10 cellular contexts compared by ENCODE assay signal in genomic region chr11:63869171-63869591, GRCh38. TPM values are rescaled to one million over a fixed set of nuclear protein-coding genes. Genes with fewer than 3 reads are reported as not detected.
DNase-seq lines count a peak whose midpoint lies in the region; ATAC-seq and TF ChIP-seq lines count a peak whose summit lies in the region.
"Had no signal": no experiment of that assay in that cellular context is flagged by ENCODE, and none has a peak within 500 bp of the region (broad histone marks: within the 10 kb centered on the region; RNA-seq: fewer than 3 reads in every experiment).

No MANE protein-coding gene starts in this region.

- H3K36me3 Mint-ChIP-seq in stimulated activated naive CD8-positive, alpha-beta T cell treated with anti-CD3 and anti-CD28 coated beads, Interleukin-15, Interleukin-2, amounts not matched to agents 100 ng/mL and 50 ng/mL, for 24 hours (ENCODE audit: low read depth) = peaks cover 18% of the 10 kb centered on the region
- H3K36me3 Mint-ChIP-seq in activated naive CD8-positive, alpha-beta T cell treated with anti-CD3 and anti-CD28 coated beads, Interleukin-2, amount 50 U/mL, for 24 hours (ENCODE audit: low read depth) = peaks cover 8% of the 10 kb centered on the region
- peaks cover 6% of the 10 kb centered on the region; the same call in 1 of the 2 replicates for H3K36me3 Mint-ChIP-seq in HFFc6 (ENCODE audit: low read depth)

- H3K4me3 Mint-ChIP-seq in stimulated activated naive CD8-positive, alpha-beta T cell treated with anti-CD3 and anti-CD28 coated beads, Interleukin-15, Interleukin-2, amounts not matched to agents 100 ng/mL and 50 ng/mL, for 24 hours = peak overlapping the region; percentile 70
- peak overlapping the region; percentile 33 for H3K4me3 Mint-ChIP-seq in activated naive CD8-positive, alpha-beta T cell treated with anti-CD3 and anti-CD28 coated beads, Interleukin-2, amount 50 U/mL, for 24 hours
- no peak overlapping the region for H3K4me3 Mint-ChIP-seq in HFFc6

- TF ChIP-seq CTCF in lower lobe of right lung (IDR thresholded peaks at IDR 0.05) (no peak), HFFc6 (IDR thresholded peaks at IDR 0.05) (no peak)

- intact Hi-C loops in lower lobe of right lung (cut with DNase I) = no loop called here

- no peaks in the 10 kb centered on the region for H3K9me3 ChIP-seq in lower lobe of right lung
- H3K9me3 ChIP-seq: esophagus muscularis mucosa had no signal

- H3K36me3 ChIP-seq in lower lobe of right lung = peaks cover 5% of the 10 kb centered on the region

- no peak overlapping the region for H3K4me3 ChIP-seq in lower lobe of right lung
- H3K4me3 ChIP-seq: esophagus muscularis mucosa had no signal

- DNase-seq in stimulated activated naive CD8-positive, alpha-beta T cell treated with anti-CD3 and anti-CD28 coated beads, Interleukin-15, Interleukin-2, amounts not matched to agents 100 U/mL and 50 U/mL, for 24 hours = no peak
- DNase-seq in activated naive CD8-positive, alpha-beta T cell treated with anti-CD3 and anti-CD28 coated beads, Interleukin-2, amount 50 U/mL, for 24 hours = no peak
- DNase-seq in lower lobe of right lung (no peak), NCI-H187 treated with DMSO at 0.1 percent for 48 hours (lab: John Stamatoyannopoulos, UW) (no peak), D341Med (ENCODE audit: low spot score) (no peak), HFFc6 (no peak)
- DNase-seq: NCI-H1694 had no signal

- no peak for ATAC-seq in stimulated activated naive CD8-positive, alpha-beta T cell treated with anti-CD3 and anti-CD28 coated beads, Interleukin-15, Interleukin-2, amounts not matched to agents 100 U/mL and 50 U/mL, for 24 hours
- no peak for ATAC-seq in activated naive CD8-positive, alpha-beta T cell treated with anti-CD3 and anti-CD28 coated beads, Interleukin-2, amount 50 U/mL, for 24 hours
- ATAC-seq in lower lobe of right lung (no peak), GM21717 (IDR thresholded peaks at IDR 0.05; ENCODE audit: unreplicated experiment) (no peak)

- H3K27me3 Mint-ChIP-seq in stimulated activated naive CD8-positive, alpha-beta T cell treated with anti-CD3 and anti-CD28 coated beads, Interleukin-15, Interleukin-2, amounts not matched to agents 100 ng/mL and 50 ng/mL, for 24 hours = no peaks in the 10 kb centered on the region
- H3K27me3 Mint-ChIP-seq in activated naive CD8-positive, alpha-beta T cell treated with anti-CD3 and anti-CD28 coated beads, Interleukin-2, amount 50 U/mL, for 24 hours = no peaks in the 10 kb centered on the region
- H3K27me3 Mint-ChIP-seq in HFFc6 (ENCODE audit: insufficient read depth) = no peaks in the 10 kb centered on the region; the same call in 1 of the 2 replicates

- H3K4me1 ChIP-seq in lower lobe of right lung = peaks cover 92% of the 10 kb centered on the region

- H3K9me3 Mint-ChIP-seq in stimulated activated naive CD8-positive, alpha-beta T cell treated with anti-CD3 and anti-CD28 coated beads, Interleukin-15, Interleukin-2, amounts not matched to agents 100 ng/mL and 50 ng/mL, for 24 hours = no peaks in the 10 kb centered on the region
- H3K9me3 Mint-ChIP-seq in activated naive CD8-positive, alpha-beta T cell treated with anti-CD3 and anti-CD28 coated beads, Interleukin-2, amount 50 U/mL, for 24 hours = no peaks in the 10 kb centered on the region
- H3K9me3 Mint-ChIP-seq in HFFc6 = no peaks in the 10 kb centered on the region

- H3K27me3 ChIP-seq in lower lobe of right lung (ENCODE audit: low read depth) = no peaks in the 10 kb centered on the region
- H3K27me3 ChIP-seq: esophagus muscularis mucosa had no signal

- peak overlapping the region; percentile 25 for H3K27ac ChIP-seq in lower lobe of right lung

- H3K27ac Mint-ChIP-seq in stimulated activated naive CD8-positive, alpha-beta T cell treated with anti-CD3 and anti-CD28 coated beads, Interleukin-15, Interleukin-2, amounts not matched to agents 100 ng/mL and 50 ng/mL, for 24 hours = peak overlapping the region; percentile 87
- H3K27ac Mint-ChIP-seq in activated naive CD8-positive, alpha-beta T cell treated with anti-CD3 and anti-CD28 coated beads, Interleukin-2, amount 50 U/mL, for 24 hours = peak overlapping the region; percentile 75
- no peak overlapping the region; the same call in 1 of the 2 replicates for H3K27ac Mint-ChIP-seq in HFFc6

- H3K4me1 Mint-ChIP-seq in stimulated activated naive CD8-positive, alpha-beta T cell treated with anti-CD3 and anti-CD28 coated beads, Interleukin-15, Interleukin-2, amounts not matched to agents 100 ng/mL and 50 ng/mL, for 24 hours (ENCODE audit: low read depth) = peaks cover 90% of the 10 kb centered on the region
- peaks cover 90% of the 10 kb centered on the region for H3K4me1 Mint-ChIP-seq in activated naive CD8-positive, alpha-beta T cell treated with anti-CD3 and anti-CD28 coated beads, Interleukin-2, amount 50 U/mL, for 24 hours
- H3K4me1 Mint-ChIP-seq in HFFc6 (ENCODE audit: low read depth) = peaks cover 59% of the 10 kb centered on the region

RNA-seq across cellular contexts. Expression of gene MARK2, which starts 30.3 kb away (rescaled TPM):
- total RNA-seq in lower lobe of right lung = 44.9 TPM
- 10 to 100 TPM; 26.4 to 29.9 (median 27.9) TPM for total RNA-seq in HFFc6 (2021; fragmentation: NEBNext Ultra II Directional; extraction: Animal tissue kit (Norgen Biotek cat#: 25700))

RNA-seq across cellular contexts. Expression of gene RCOR2, which starts 47.8 kb away (rescaled TPM):
- total RNA-seq in lower lobe of right lung = 0.18 TPM
- under 1 TPM; 0.34 to 0.72 (median 0.41) TPM for total RNA-seq in HFFc6 (2021; fragmentation: NEBNext Ultra II Directional; extraction: Animal tissue kit (Norgen Biotek cat#: 25700))

RNA-seq across cellular contexts. Expression of gene SPINDOC, which starts 55.9 kb away (rescaled TPM):
- 21.7 TPM for total RNA-seq in lower lobe of right lung
- total RNA-seq in HFFc6 (2021; fragmentation: NEBNext Ultra II Directional; extraction: Animal tissue kit (Norgen Biotek cat#: 25700)) = 10 to 100 TPM; 24.7 to 31.7 (median 29.5) TPM
